Comparison of ENCODE assay signal across 8 cellular contexts in the genomic region with DNA sequence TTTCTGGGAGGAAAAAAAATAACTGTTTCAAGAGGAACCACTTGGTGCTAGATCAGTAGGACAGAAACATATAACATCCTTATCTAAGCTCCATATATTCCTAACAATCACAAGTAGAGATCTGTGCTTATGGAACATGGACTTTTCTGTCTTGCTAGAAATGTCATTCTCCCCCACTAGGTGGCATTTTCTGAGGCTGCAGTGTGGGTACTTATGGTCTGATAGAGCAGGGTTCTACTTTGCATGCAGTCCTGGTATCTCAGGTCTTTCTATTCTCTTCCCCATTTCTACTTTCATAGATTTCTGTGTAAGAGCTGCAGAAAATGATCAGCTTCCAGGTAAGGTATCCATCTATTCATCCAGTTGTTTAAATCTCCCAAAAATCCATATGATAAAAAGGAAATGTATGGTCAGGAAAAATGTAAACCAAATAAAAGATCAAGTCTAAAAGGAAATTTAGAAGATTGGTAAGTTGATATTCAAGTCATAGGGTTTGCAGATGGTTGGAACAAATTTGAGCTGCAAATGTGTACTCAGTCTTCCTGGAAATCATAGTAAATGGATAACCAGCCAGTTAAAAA. TPM values are rescaled to one million over a fixed set of nuclear protein-coding genes. Genes with fewer than 3 reads are reported as not detected.
DNase-seq lines count a peak whose midpoint lies in the region; ATAC-seq, FAIRE-seq and TF ChIP-seq lines count a peak whose summit lies in the region.

No MANE protein-coding gene starts in this region.

- ATAC-seq in GM18870 (IDR thresholded peaks at IDR 0.05; ENCODE audit: unreplicated experiment) = no peak

- H3K27ac ChIP-seq in A673 (ENCODE audit: low read depth, low read length, poor library complexity, severe bottlenecking) (peak overlapping the region; percentile 70), SJCRH30 (no peak overlapping the region), colonic mucosa (no peak overlapping the region), mucosa of rectum (ENCODE audit: low read depth in 2 of 2, low read length in 2 of 2) (no peak overlapping the region)

- CTCF ChIA-PET in A673 (lab: Charles Lee) = interaction anchor here (0.5 to 1.4 kb wide), 4 partner anchors 9 to 417 kb away, joined by 3 to 6 read pairs (median 4); no protein-coding TSS in a partner anchor

- H3K36me3 ChIP-seq in A673 (ENCODE audit: insufficient read depth, low read length, poor library complexity, severe bottlenecking) = no peaks in the 10 kb centered on the region
- peaks cover 7% of the 10 kb centered on the region; the same call in 1 of the 2 replicates for H3K36me3 ChIP-seq in SJCRH30
- H3K36me3 ChIP-seq in colonic mucosa = no peaks in the 10 kb centered on the region
- H3K36me3 ChIP-seq in mucosa of rectum (ENCODE audit: control insufficient read depth in 2 of 2, insufficient read depth in 2 of 2, low read length in 2 of 2) = no peaks in the 10 kb centered on the region

- intact Hi-C loops in A673 (cut with micrococcal nuclease; ENCODE audit: unreplicated experiment) (no loop called here), colonic mucosa (cut with DNase I) (no loop called here)

- H3K27me3 ChIP-seq in A673 (replicated peaks; ENCODE audit: insufficient read depth, low read depth, low read length, poor library complexity) (no peaks in the 10 kb centered on the region), SJCRH30 (no peaks in the 10 kb centered on the region), colonic mucosa (no peaks in the 10 kb centered on the region), mucosa of rectum (ENCODE audit: control insufficient read depth in 2 of 2, insufficient read depth in 2 of 2, low read length in 2 of 2) (no peaks in the 10 kb centered on the region)

- peak overlapping the region; percentile 62 for H3K4me3 ChIP-seq in A673 (ENCODE audit: low read depth, low read length, poor library complexity, severe bottlenecking)
- no peak overlapping the region for H3K4me3 ChIP-seq in SJCRH30
- H3K4me3 ChIP-seq in colonic mucosa = no peak overlapping the region
- peak overlapping the region; percentile 89 to 94 for H3K4me3 ChIP-seq in mucosa of rectum (ENCODE audit: low read length in 2 of 2)

- H3K4me1 ChIP-seq in A673 (ENCODE audit: insufficient read depth, low read length, poor library complexity, severe bottlenecking) (peaks cover 12% of the 10 kb centered on the region), SJCRH30 (no peaks in the 10 kb centered on the region; the same call in 1 of the 2 replicates), colonic mucosa (peaks cover 3% of the 10 kb centered on the region), mucosa of rectum (ENCODE audit: control insufficient read depth in 2 of 2, insufficient read depth in 2 of 2, low read length in 2 of 2) (peaks cover 0 to 15% of the 10 kb centered on the region in 2 donors)

- TF ChIP-seq CTCF in A673 (conservative IDR thresholded peaks at IDR 0.05; ENCODE audit: low read depth, low read length) = peak; percentile 80
- TF ChIP-seq CTCF in colonic mucosa (IDR thresholded peaks at IDR 0.05) = peak; percentile 36

- DNase-seq in A673 (ENCODE audit: low spot score) = peak; percentile 79
- peak; percentile 76 for DNase-seq in G401 (ENCODE audit: low spot score)
- peak; percentile 65 for DNase-seq in M059J (ENCODE audit: low read depth)
- DNase-seq in SJCRH30 = peak; percentile 44 to 76
- peak; percentile 63 for DNase-seq in colonic mucosa
- DNase-seq in RCC 7860 (ENCODE audit: low spot score) = no peak

- no peak overlapping the region for H3K9ac ChIP-seq in colonic mucosa (ENCODE audit: low read depth in 2 of 2, low read length in 2 of 2)
- H3K9ac ChIP-seq in mucosa of rectum (ENCODE audit: low read depth in 1 of 2, low read length in 2 of 2) = no peak overlapping the region

- H3K9me3 ChIP-seq in A673 (ENCODE audit: low read depth, low read length, poor library complexity, severe bottlenecking) (no peaks in the 10 kb centered on the region), SJCRH30 (replicated peaks) (0 out of 2 replicates have a peak, but pooled peaks cover 4% of the 10 kb centered on the region), colonic mucosa (no peaks in the 10 kb centered on the region), mucosa of rectum (ENCODE audit: control insufficient read depth in 2 of 2, low read length in 2 of 2) (no peaks in the 10 kb centered on the region)

- in situ Hi-C loops in G401 (cut with HindIII; ENCODE audit: low sequenced_read_pairs) = loop anchor here (10.0 kb wide), 1 partner anchor 152 kb away; no protein-coding TSS in a partner anchor

- no peak for FAIRE-seq in RCC 7860 (lab: Jason Lieb, UNC)

- POLR2A ChIA-PET in A673 (lab: Charles Lee; ENCODE audit: low non-redundant PET) = interaction anchor here (0.6 kb wide), 1 partner anchor 80 kb away, joined by 3 read pairs; no protein-coding TSS in a partner anchor

- no TSS peak for BruUV-seq in A673 (replicated peaks; lab: Mats Ljungman, UMichigan)

RNA-seq across cellular contexts. Expression of a gene that starts 1.5 kb away (rescaled TPM):
- total RNA-seq in A673 (2021) (10.4 and 11.3 TPM in 2 replicates), colonic mucosa (1 to 10 TPM; 4.6 to 4.9 TPM)
- 14.1 and 15.9 TPM in 2 replicates for total RNA-seq in G401 (2014; rRNA removed; shearing (Covaris generic))
- 6.6 and 7.4 TPM in 2 replicates for total RNA-seq in M059J (2014; rRNA removed; shearing (Covaris generic))
- total RNA-seq in SJCRH30 (2014; rRNA removed; shearing (Covaris generic)) = 9.6 and 10.5 TPM in 2 replicates

RNA-seq across cellular contexts. Expression of a gene that starts 24.4 kb away (rescaled TPM):
- total RNA-seq in A673 (2021) = 15.1 and 20.3 TPM in 2 replicates
- 3.5 and 9.9 TPM in 2 replicates for total RNA-seq in G401 (2014; rRNA removed; shearing (Covaris generic))
- 13.8 and 15.9 TPM in 2 replicates for total RNA-seq in M059J (2014; rRNA removed; shearing (Covaris generic))
- total RNA-seq in SJCRH30 (2014; rRNA removed; shearing (Covaris generic)) = 22.7 and 25.6 TPM in 2 replicates
- total RNA-seq in colonic mucosa = 1 to 10 TPM; 5.5 to 8.7 TPM

RNA-seq across cellular contexts. Expression of a gene that starts 55.8 kb away (rescaled TPM):
- total RNA-seq in A673 (2021) (6.7 and 7.1 TPM in 2 replicates), colonic mucosa (1 to 10 TPM; 2.1 to 2.7 TPM)
- total RNA-seq in G401 (2014; rRNA removed; shearing (Covaris generic)) = not detected in 2 replicates
- total RNA-seq in M059J (2014; rRNA removed; shearing (Covaris generic)) = 3.6 and 4.4 TPM in 2 replicates
- total RNA-seq in SJCRH30 (2014; rRNA removed; shearing (Covaris generic)) = 10.5 and 11.7 TPM in 2 replicates

Comparison
In these comparisons a context has a peak if more than half of its experiments do, and no peak if none do; other contexts are left out.
1. H3K4me3 ChIP-seq: peak in A673 (single experiment) and mucosa of rectum (2 of 2); none in SJCRH30 (single experiment) and colonic mucosa (single experiment).